In genomic region chr11:76604081-76604601, GRCh38 we compare ENCODE assay signal across 14 cellular contexts.
DNase-seq lines count a peak whose midpoint lies in the region; ATAC-seq, FAIRE-seq and TF ChIP-seq lines count a peak whose summit lies in the region.
"Had no signal": no experiment of that assay in that cellular context is flagged by ENCODE, and none has a peak within 500 bp of the region (broad histone marks: within the 10 kb centered on the region; RNA-seq: fewer than 3 reads in every experiment).

No MANE protein-coding gene starts in this region.

- DNase-seq in IMR-90 (no peak), adipocyte (ENCODE audit: low read depth) (no peak), HepG2 (ENCODE audit: low spot score) (no peak), COLO668 (lab: John Stamatoyannopoulos, UW; ENCODE audit: unreplicated experiment) (no peak), NCI-H1105 (lab: John Stamatoyannopoulos, UW) (no peak), GM13976 (ENCODE audit: low spot score) (no peak)
- peak; percentile 19 for DNase-seq in stimulated activated CD8-positive, alpha-beta memory T cell treated with anti-CD3 and anti-CD28 coated beads, Interleukin-4, amount 100 ng/mL, for 48 hours
- no peak for DNase-seq in CD4-positive, alpha-beta T cell
- DNase-seq: activated B cell treated with CpG ODN at 0.5 μM for 24 hours; activated T-cell treated with anti-CD3 and anti-CD28 coated beads, Interleukin-2, amount 50 U/mL, for 72 hours had no signal

- no peak overlapping the region for H3K4ac ChIP-seq in IMR-90 (ENCODE audit: low read depth, low read length)

- H3K27me3 ChIP-seq in IMR-90 (ENCODE audit: control insufficient read depth, insufficient read depth, low read length) (0 out of 2 replicates have a peak, but pooled peaks cover 1% of the 10 kb centered on the region), adipocyte (replicated peaks; ENCODE audit: control insufficient read depth, insufficient read depth, low read length) (no peaks in the 10 kb centered on the region), HepG2 (ENCODE audit: control insufficient read depth in 1 of 2, insufficient read depth in 2 of 2, low read length in 2 of 2) (peaks cover 4 to 36% of the 10 kb centered on the region in 2 experiments)
- no peaks in the 10 kb centered on the region for H3K27me3 ChIP-seq in CD4-positive, alpha-beta T cell (ENCODE audit: control insufficient read depth, insufficient read depth, low read length)
- H3K27me3 ChIP-seq: BLaER1 treated with 17β-estradiol and CSF1 and Interleukin-3, amounts not matched to agents 10 nM and 100 nM; SJSA1 had no signal

- no peak overlapping the region for H2BK120ac ChIP-seq in IMR-90 (ENCODE audit: low read depth, low read length)

- no peaks in the 10 kb centered on the region for H3K4me1 Mint-ChIP-seq in CD4-positive, alpha-beta T cell (ENCODE audit: low read depth)

- peak overlapping the region; percentile 78; the same call in 1 of the 2 replicates for H2AK5ac ChIP-seq in IMR-90 (ENCODE audit: low read depth, low read length)

- H2BK15ac ChIP-seq in IMR-90 (ENCODE audit: low read depth, low read length), result no peak overlapping the region

- H3K36me3 ChIP-seq in IMR-90 (ENCODE audit: control insufficient read depth, insufficient read depth, low read length) (no peaks in the 10 kb centered on the region), adipocyte (ENCODE audit: control insufficient read depth, insufficient read depth, low read length, severe bottlenecking) (no peaks in the 10 kb centered on the region), HepG2 (replicated peaks in 1 of 2; ENCODE audit: control insufficient read depth in 1 of 2, insufficient read depth in 2 of 2, low read length in 2 of 2) (no peaks in the 10 kb centered on the region)
- H3K36me3 ChIP-seq: BLaER1 treated with 17β-estradiol and CSF1 and Interleukin-3, amounts not matched to agents 10 nM and 100 nM; SJSA1 had no signal

- TF ChIP-seq RAD21 in IMR-90 (IDR thresholded peaks at IDR 0.05; ENCODE audit: low read length) (no peak), HepG2 (CRISPR knock-in tag; IDR thresholded peaks at IDR 0.05) (no peak)

- no peaks in the 10 kb centered on the region for H3K9me3 Mint-ChIP-seq in CD4-positive, alpha-beta T cell
- H3K9me3 Mint-ChIP-seq: activated B cell treated with CpG ODN at 0.5 μM for 24 hours; activated T-cell treated with anti-CD3 and anti-CD28 coated beads, Interleukin-2, amount 50 U/mL, for 72 hours had no signal

- no peaks in the 10 kb centered on the region for H3K36me3 Mint-ChIP-seq in CD4-positive, alpha-beta T cell (ENCODE audit: low read depth)

- WGBS in IMR-90 (ENCODE audit: extremely low coverage in 2 of 2, insufficient read length in 1 of 2), 2 experiments, result 63% methylated on average over 6 of the region's 12 CpGs; no CpG with 5 or more reads in 1 of the 2 experiments
- 49% methylated on average over 9 of the region's 12 CpGs for WGBS in HepG2 (ENCODE audit: low lambda C conversion rate)

- H3K23ac ChIP-seq in IMR-90 (ENCODE audit: low read depth, low read length), result no peak overlapping the region

- H3K27me3 Mint-ChIP-seq in CD4-positive, alpha-beta T cell, result no peaks in the 10 kb centered on the region

- no peak overlapping the region for H3K56ac ChIP-seq in IMR-90 (ENCODE audit: extremely low read depth, insufficient read depth, low read length)

- TF ChIP-seq POLR2A in IMR-90 (IDR thresholded peaks at IDR 0.05; ENCODE audit: low read depth, low read length), result no peak
- TF ChIP-seq POLR2A in HepG2 (IDR thresholded peaks at IDR 0.05; ENCODE audit: insufficient read depth in 1 of 2, low read depth in 2 of 2, low read length in 2 of 2), result no peak

- no peak overlapping the region for H3K9ac ChIP-seq in IMR-90 (ENCODE audit: low read depth, low read length)
- H3K9ac ChIP-seq in adipocyte (ENCODE audit: low read length), result peak overlapping the region; percentile 27
- no peak overlapping the region for H3K9ac ChIP-seq in HepG2 (ENCODE audit: insufficient read depth, low read depth, low read length)
- H3K9ac ChIP-seq: BLaER1 treated with 17β-estradiol and CSF1 and Interleukin-3, amounts not matched to agents 10 nM and 100 nM had no signal

- no peak overlapping the region for H2AK9ac ChIP-seq in IMR-90 (replicated peaks; ENCODE audit: low read depth, low read length, poor library complexity)

- H2BK5ac ChIP-seq in IMR-90 (ENCODE audit: low read depth, low read length, poor library complexity, severe bottlenecking), result no peak overlapping the region

- H3K27ac Mint-ChIP-seq in CD4-positive, alpha-beta T cell, result no peak overlapping the region
- H3K27ac Mint-ChIP-seq: activated B cell treated with CpG ODN at 0.5 μM for 24 hours; activated T-cell treated with anti-CD3 and anti-CD28 coated beads, Interleukin-2, amount 50 U/mL, for 72 hours had no signal

- ATAC-seq in IMR-90 (ENCODE audit: low read depth) (no peak), HepG2 (peak; percentile 46; the same call in 1 of the 3 replicates)
- ATAC-seq in CD4-positive, alpha-beta T cell (ENCODE audit: poor library complexity), result no peak
- ATAC-seq: activated T-cell treated with anti-CD3 and anti-CD28 coated beads, Interleukin-2, amount 50 U/mL, for 72 hours had no signal

- no peak overlapping the region for H3K18ac ChIP-seq in IMR-90 (ENCODE audit: low read depth, low read length)

- BruUV-seq in IMR-90 (replicated peaks; lab: Mats Ljungman, UMichigan) (no TSS peak), HepG2 (replicated peaks; lab: Mats Ljungman, UMichigan) (no TSS peak)

- H3K4me1 ChIP-seq in IMR-90 (ENCODE audit: control insufficient read depth, insufficient read depth, low read length) (peaks cover 12% of the 10 kb centered on the region), adipocyte (ENCODE audit: control insufficient read depth, insufficient read depth, low read length) (peaks cover 49% of the 10 kb centered on the region), HepG2 (ENCODE audit: insufficient read depth, low read length) (no peaks in the 10 kb centered on the region)

- no peak overlapping the region for H4K91ac ChIP-seq in IMR-90 (ENCODE audit: insufficient read depth, low read depth, low read length)

- POLR2A ChIA-PET in IMR-90 (lab: Charles Lee; ENCODE audit: unreplicated experiment), result no interaction called here
- POLR2A ChIA-PET in HepG2 (lab: Yijun Ruan, JAX), result no interaction called here
- POLR2A ChIA-PET in CD4-positive, alpha-beta T cell (lab: Charles Lee), result no interaction called here

- no peak overlapping the region for H3K4me3 ChIP-seq in IMR-90 (ENCODE audit: insufficient read depth, low read depth, low read length)
- H3K4me3 ChIP-seq in adipocyte (ENCODE audit: low read length), result no peak overlapping the region
- no peak overlapping the region for H3K4me3 ChIP-seq in HepG2 (replicated peaks in 1 of 3; ENCODE audit: insufficient read depth in 1 of 3, low read depth in 2 of 3, low read length in 3 of 3)
- H3K4me3 ChIP-seq: BLaER1 treated with 17β-estradiol and CSF1 and Interleukin-3, amounts not matched to agents 10 nM and 100 nM; SJSA1 had no signal

- H4K5ac ChIP-seq in IMR-90 (ENCODE audit: low read depth, low read length), result no peak overlapping the region

- H3K79me1 ChIP-seq in IMR-90 (ENCODE audit: low read depth in 1 of 2, low read length in 2 of 2), result no peaks in the 10 kb centered on the region

- TF ChIP-seq CTCF in IMR-90 (conservative IDR thresholded peaks at IDR 0.05; ENCODE audit: low read depth, low read length) (no peak), HepG2 (CRISPR knock-in tag; IDR thresholded peaks at IDR 0.05) (no peak), GM13976 (IDR thresholded peaks at IDR 0.05; ENCODE audit: borderline replicate concordance, control extremely low read depth, extremely low read depth, insufficient read depth, missing control alignments) (no peak)
- TF ChIP-seq CTCF in CD4-positive, alpha-beta T cell (IDR thresholded peaks at IDR 0.05), result no peak

- no peak for TF ChIP-seq EP300 in HepG2 (IDR thresholded peaks at IDR 0.05; ENCODE audit: low read depth in 2 of 2, low read length in 2 of 2)
- no peak for TF ChIP-seq EP300 in HepG2 (CRISPR knock-in tag; IDR thresholded peaks at IDR 0.05; ENCODE audit: borderline replicate concordance)

- H3K4me3 Mint-ChIP-seq in CD4-positive, alpha-beta T cell, result no peak overlapping the region
- H3K4me3 Mint-ChIP-seq: activated T-cell treated with anti-CD3 and anti-CD28 coated beads, Interleukin-2, amount 50 U/mL, for 72 hours had no signal

- H3K9me1 ChIP-seq in IMR-90 (ENCODE audit: insufficient read depth, low read length), result peaks cover 4% of the 10 kb centered on the region; the same call in 1 of the 2 replicates

- H3K27ac ChIP-seq in IMR-90 (ENCODE audit: insufficient read depth, low read length) (no peak overlapping the region), HepG2 (ENCODE audit: extremely low read length, insufficient read depth, low read length) (no peak overlapping the region)
- no peak overlapping the region for H3K27ac ChIP-seq in CD4-positive, alpha-beta T cell (ENCODE audit: low read depth, low read length)
- H3K27ac ChIP-seq: BLaER1 treated with 17β-estradiol and CSF1 and Interleukin-3, amounts not matched to agents 10 nM and 100 nM; HL-60; SJSA1 had no signal

- H4K20me1 ChIP-seq in IMR-90 (ENCODE audit: insufficient read depth, low read length) (no peaks in the 10 kb centered on the region), HepG2 (ENCODE audit: insufficient read depth, low read length) (no peaks in the 10 kb centered on the region)
- H4K20me1 ChIP-seq: BLaER1 treated with 17β-estradiol and CSF1 and Interleukin-3, amounts not matched to agents 10 nM and 100 nM had no signal

- intact Hi-C loops in IMR-90 (cut with micrococcal nuclease) (no loop called here), HepG2 (cut with micrococcal nuclease; ENCODE audit: unreplicated experiment) (no loop called here)
- intact Hi-C loops in CD4-positive, alpha-beta T cell (cut with DNase I, micrococcal nuclease), result no loop called here

- CTCF ChIA-PET in IMR-90 (lab: Yijun Ruan, JAX), result no interaction called here
- CTCF ChIA-PET in HepG2 (lab: Yijun Ruan, JAX; ENCODE audit: low intra/inter-chr PET ratio, low total read pairs), result no interaction called here
- CTCF ChIA-PET in CD4-positive, alpha-beta T cell (lab: Charles Lee), result no interaction called here

- H3K14ac ChIP-seq in IMR-90 (replicated peaks; ENCODE audit: low read depth, low read length), result no peak overlapping the region

- dilution Hi-C loops in IMR-90 (cut with HindIII; ENCODE audit: low sequenced_read_pairs, unreplicated experiment), result no loop called here

- in situ Hi-C loops in IMR-90 (cut with MboI; ENCODE audit: low sequenced_read_pairs), result no loop called here
- in situ Hi-C loops in HepG2 (cut with HindIII; ENCODE audit: extremely low pct_ligation_motif_present, low pct_unique_long_range_greater_than_20kb), result no loop called here
- in situ Hi-C loops in GM13976 (cut with MboI; ENCODE audit: low sequenced_read_pairs, unreplicated experiment), result no loop called here

- no peak overlapping the region for H4K8ac ChIP-seq in IMR-90 (ENCODE audit: low read depth in 2 of 2, low read length in 2 of 2)

- peak overlapping the region; percentile 63 for H2AFZ ChIP-seq in IMR-90 (replicated peaks; ENCODE audit: low read length, poor library complexity)
- H2AFZ ChIP-seq in HepG2 (ENCODE audit: low read length), result no peak overlapping the region

- no peaks in the 10 kb centered on the region for H3K79me2 ChIP-seq in HepG2 (ENCODE audit: insufficient read depth, low read length)

- 0 out of 2 replicates have a peak overlapping the region, but pooled peaks have one; percentile 11 for H2BK20ac ChIP-seq in IMR-90 (ENCODE audit: low read depth, low read length)

- FAIRE-seq in HepG2 (lab: Jason Lieb, UNC), result no peak
- FAIRE-seq: endothelial cell of umbilical vein had no signal

- no peaks in the 10 kb centered on the region for H3K9me3 ChIP-seq in IMR-90 (ENCODE audit: control insufficient read depth, insufficient read depth, low read length)
- H3K9me3 ChIP-seq in adipocyte (ENCODE audit: control insufficient read depth, low read length), result no peaks in the 10 kb centered on the region
- H3K9me3 ChIP-seq in HepG2 (ENCODE audit: low read length), result no peaks in the 10 kb centered on the region
- no peaks in the 10 kb centered on the region for H3K9me3 ChIP-seq in CD4-positive, alpha-beta T cell (ENCODE audit: control insufficient read depth, low read length)
- H3K9me3 ChIP-seq: SJSA1 had no signal

- no peak overlapping the region for H3K4me2 ChIP-seq in IMR-90 (ENCODE audit: low read depth, low read length)
- no peak overlapping the region for H3K4me2 ChIP-seq in HepG2 (ENCODE audit: low read depth, low read length)
